In genomic region chr20:50182336-50182735, GRCh38 we compare ENCODE assay signal across 33 cellular contexts.
"Had no signal": no experiment of that assay in that cellular context is flagged by ENCODE, and none has a peak within 500 bp of the region (broad histone marks: within the 10 kb centered on the region; RNA-seq: fewer than 3 reads in every experiment).

No MANE protein-coding gene starts in this region.

- H3K36me3 ChIP-seq: adrenal gland, brain microvascular endothelial cell, breast epithelium had no signal

- H3K27ac Mint-ChIP-seq: activated B cell treated with CpG ODN at 0.5 μM for 24 hours; activated CD4-positive, alpha-beta memory T cell treated with anti-CD3 and anti-CD28 coated beads for 36 hours; activated CD4-positive, alpha-beta T cell treated with anti-CD3 and anti-CD28 coated beads, Interleukin-2, amount 10 ng/mL, durations not matched to agents 24 days and 14 days; activated CD8-positive, alpha-beta T cell treated with anti-CD3 and anti-CD28 coated beads for 36 hours; activated naive CD4-positive, alpha-beta T cell treated with anti-CD3 and anti-CD28 coated beads for 36 hours; activated naive CD4-positive, alpha-beta T cell treated with anti-CD3 and anti-CD28 coated beads, Interleukin-2, amount 50 U/mL, for 72 hours; activated naive CD8-positive, alpha-beta T cell treated with anti-CD3 and anti-CD28 coated beads for 36 hours; activated T-cell treated with anti-CD3 and anti-CD28 coated beads, Interleukin-2, amount 50 U/mL, for 72 hours; activated T-helper 1 cell treated with anti-CD3 and anti-CD28 coated beads, Interleukin-12 subunit alpha, Interleukin-12 subunit beta, Interleukin-2, Interleukin-4 antibody, amounts not matched to agents 30 ng/mL and 10 ng/mL and 1 ng/mL, durations not matched to agents 14 hours and 24 hours and 36 hours; activated T-helper 17 cell treated with anti-CD3 and anti-CD28 coated beads, Interleukin-2, amount 50 U/mL, for 72 hours; T-helper 2 cell treated with Interferon-gamma antibody and Interleukin-4, amounts not matched to agents 5 μg/mL and 100 μg/mL, for 36 hours had no signal

- H3K4me3 ChIP-seq: adrenal gland, body of pancreas, breast epithelium had no signal

- H3K9me3 ChIP-seq: adrenal gland, body of pancreas, breast epithelium had no signal

- H3K36me3 Mint-ChIP-seq: activated CD4-positive, alpha-beta memory T cell treated with anti-CD3 and anti-CD28 coated beads for 36 hours; activated naive CD4-positive, alpha-beta T cell treated with anti-CD3 and anti-CD28 coated beads, Interleukin-2, amount 50 U/mL, for 72 hours; activated naive CD8-positive, alpha-beta T cell treated with anti-CD3 and anti-CD28 coated beads for 36 hours had no signal

- H3K9me3 Mint-ChIP-seq: activated B cell treated with CpG ODN at 0.5 μM for 24 hours; activated CD4-positive, alpha-beta memory T cell treated with anti-CD3 and anti-CD28 coated beads for 36 hours; activated CD4-positive, alpha-beta T cell treated with anti-CD3 and anti-CD28 coated beads, Interleukin-2, amount 10 ng/mL, durations not matched to agents 24 days and 14 days; activated CD8-positive, alpha-beta T cell treated with anti-CD3 and anti-CD28 coated beads for 36 hours; activated naive CD4-positive, alpha-beta T cell treated with anti-CD3 and anti-CD28 coated beads for 36 hours; activated naive CD4-positive, alpha-beta T cell treated with anti-CD3 and anti-CD28 coated beads, Interleukin-2, amount 50 U/mL, for 72 hours; activated naive CD8-positive, alpha-beta T cell treated with anti-CD3 and anti-CD28 coated beads for 36 hours; activated T-cell treated with anti-CD3 and anti-CD28 coated beads, Interleukin-2, amount 50 U/mL, for 4 hours; activated T-cell treated with anti-CD3 and anti-CD28 coated beads, Interleukin-2, amount 50 U/mL, for 72 hours; activated T-helper 1 cell treated with anti-CD3 and anti-CD28 coated beads, Interleukin-12 subunit alpha, Interleukin-12 subunit beta, Interleukin-2, Interleukin-4 antibody, amounts not matched to agents 30 ng/mL and 10 ng/mL and 1 ng/mL, durations not matched to agents 14 hours and 24 hours and 36 hours; activated T-helper 17 cell treated with anti-CD3 and anti-CD28 coated beads, Interleukin-2, amount 50 U/mL, for 72 hours; T-helper 2 cell treated with Interferon-gamma antibody and Interleukin-4, amounts not matched to agents 5 μg/mL and 100 μg/mL, for 36 hours had no signal

- H3K27ac ChIP-seq: adrenal gland, body of pancreas, brain microvascular endothelial cell, breast epithelium, VCaP had no signal

- H3K27me3 ChIP-seq: adrenal gland, body of pancreas, brain microvascular endothelial cell, breast epithelium had no signal

- DNase-seq: activated B cell treated with CpG ODN at 0.5 μM for 24 hours; activated CD4-positive, alpha-beta memory T cell treated with anti-CD3 and anti-CD28 coated beads for 36 hours; activated CD4-positive, alpha-beta T cell treated with anti-CD3 and anti-CD28 coated beads for 4 hours; activated CD4-positive, alpha-beta T cell treated with anti-CD3 and anti-CD28 coated beads, Interleukin-2, amount 10 ng/mL, durations not matched to agents 24 days and 14 days; activated CD4-positive, alpha-beta T cell treated with anti-CD3 and anti-CD28 coated beads, Interleukin-2, amount 50 U/mL, for 1 hour; activated CD4-positive, alpha-beta T cell treated with anti-CD3 and anti-CD28 coated beads, Interleukin-2, amount 50 U/mL, for 4 hours; activated CD4-positive, CD25-positive, alpha-beta regulatory T cell treated with anti-CD3 and anti-CD28 coated beads, Interleukin-2, amount 50 U/mL, for 72 hours; activated CD8-positive, alpha-beta memory T cell treated with anti-CD3 and anti-CD28 coated beads, Interleukin-2, amount 50 U/mL, for 4 hours; activated CD8-positive, alpha-beta T cell treated with anti-CD3 and anti-CD28 coated beads for 36 hours; activated effector memory CD4-positive, alpha-beta T cell treated with anti-CD3 and anti-CD28 coated beads, Interleukin-2, amount 50 U/mL, for 16 hours; activated gamma-delta T cell treated with Interleukin-2 at 50 U/mL for 16 hours; activated naive CD4-positive, alpha-beta T cell; activated naive CD4-positive, alpha-beta T cell treated with anti-CD3 and anti-CD28 coated beads for 36 hours; activated naive CD4-positive, alpha-beta T cell treated with anti-CD3 and anti-CD28 coated beads, Interleukin-2, amount 50 U/mL, for 16 hours; activated naive CD8-positive, alpha-beta T cell treated with anti-CD3 and anti-CD28 coated beads for 36 hours; activated T-cell treated with anti-CD3 and anti-CD28 coated beads for 4 hours; activated T-cell treated with anti-CD3 and anti-CD28 coated beads, Interleukin-2, amount 50 U/mL, for 1 hour; activated T-cell treated with anti-CD3 and anti-CD28 coated beads, Interleukin-2, amount 50 U/mL, for 4 hours; activated T-cell treated with anti-CD3 and anti-CD28 coated beads, Interleukin-2, amount 50 U/mL, for 72 hours; amniotic stem cell; aorta; body of pancreas; brain microvascular endothelial cell; central memory CD4-positive, alpha-beta T cell; T-helper 2 cell; T-helper 9 cell had no signal

- H3K4me1 ChIP-seq: breast epithelium had no signal

- H3K4me3 Mint-ChIP-seq: activated B cell treated with CpG ODN at 0.5 μM for 24 hours; activated CD4-positive, alpha-beta memory T cell treated with anti-CD3 and anti-CD28 coated beads for 36 hours; activated CD4-positive, alpha-beta T cell treated with anti-CD3 and anti-CD28 coated beads, Interleukin-2, amount 10 ng/mL, durations not matched to agents 24 days and 14 days; activated CD8-positive, alpha-beta T cell treated with anti-CD3 and anti-CD28 coated beads for 36 hours; activated naive CD4-positive, alpha-beta T cell treated with anti-CD3 and anti-CD28 coated beads for 36 hours; activated naive CD8-positive, alpha-beta T cell treated with anti-CD3 and anti-CD28 coated beads for 36 hours; activated T-cell treated with anti-CD3 and anti-CD28 coated beads, Interleukin-2, amount 50 U/mL, for 4 hours; activated T-cell treated with anti-CD3 and anti-CD28 coated beads, Interleukin-2, amount 50 U/mL, for 72 hours; activated T-helper 1 cell treated with anti-CD3 and anti-CD28 coated beads, Interleukin-12 subunit alpha, Interleukin-12 subunit beta, Interleukin-2, Interleukin-4 antibody, amounts not matched to agents 30 ng/mL and 10 ng/mL and 1 ng/mL, durations not matched to agents 14 hours and 24 hours and 36 hours; activated T-helper 17 cell treated with anti-CD3 and anti-CD28 coated beads, Interleukin-2, amount 50 U/mL, for 72 hours; T-helper 2 cell treated with Interferon-gamma antibody and Interleukin-4, amounts not matched to agents 5 μg/mL and 100 μg/mL, for 36 hours had no signal
